Comparison of ENCODE assay signal across 20 cellular contexts in genomic region chr19:45114116-45114515, GRCh38. TPM values are rescaled to one million over a fixed set of nuclear protein-coding genes. Genes with fewer than 3 reads are reported as not detected.
DNase-seq lines count a peak whose midpoint lies in the region; ATAC-seq and TF ChIP-seq lines count a peak whose summit lies in the region.
"Had no signal": no experiment of that assay in that cellular context is flagged by ENCODE, and none has a peak within 500 bp of the region (broad histone marks: within the 10 kb centered on the region; RNA-seq: fewer than 3 reads in every experiment).

No MANE protein-coding gene starts in this region.

- TF ChIP-seq POLR2A in right lobe of liver (IDR thresholded peaks at IDR 0.05) = no peak

- no peaks in the 10 kb centered on the region for H3K9me3 Mint-ChIP-seq in mesothelial cell of epicardium
- H3K9me3 Mint-ChIP-seq: activated naive CD8-positive, alpha-beta T cell treated with anti-CD3 and anti-CD28 coated beads, Interleukin-2, amount 50 U/mL, for 24 hours; activated T-helper 2 cell treated with anti-CD3 and anti-CD28 coated beads, Interferon-gamma antibody, Interleukin-2, Interleukin-4, amounts not matched to agents 10 μg/mL and 5 μg/mL and 100 μg/mL, durations not matched to agents 14 hours and 24 hours and 36 hours had no signal

- H3K4me3 Mint-ChIP-seq in mesothelial cell of epicardium = no peak overlapping the region
- H3K4me3 Mint-ChIP-seq: activated CD8-positive, alpha-beta memory T cell treated with anti-CD3 and anti-CD28 coated beads, Interleukin-2, amount 10 ng/mL, durations not matched to agents 7 days and 5 days; activated naive CD8-positive, alpha-beta T cell treated with anti-CD3 and anti-CD28 coated beads, Interleukin-2, amount 50 U/mL, for 24 hours had no signal

- H3K4me3 ChIP-seq in heart right ventricle (no peak overlapping the region), right lobe of liver (no peak overlapping the region)
- H3K4me3 ChIP-seq in effector memory CD4-positive, alpha-beta T cell (ENCODE audit: insufficient read depth, low read depth, low read length, poor library complexity, severe bottlenecking) = no peak overlapping the region
- H3K4me3 ChIP-seq: right atrium auricular region, upper lobe of right lung had no signal

- peaks cover 33% of the 10 kb centered on the region for H3K4me1 Mint-ChIP-seq in mesothelial cell of epicardium

- WGBS in heart right ventricle, 2 donors = 75 to 86% methylated on average over 4 of the region's 4 CpGs
- no CpG with 5 or more reads among the region's 4 CpGs for whole genome bisulfite sequencing in right lobe of liver (ENCODE audit: insufficient coverage, low coverage, low lambda C conversion rate, missing lambda C conversion rate)

- H3K27ac Mint-ChIP-seq in mesothelial cell of epicardium = peak overlapping the region; percentile 87
- H3K27ac Mint-ChIP-seq: activated CD8-positive, alpha-beta memory T cell treated with anti-CD3 and anti-CD28 coated beads, Interleukin-2, amount 10 ng/mL, durations not matched to agents 7 days and 5 days; activated naive CD8-positive, alpha-beta T cell treated with anti-CD3 and anti-CD28 coated beads, Interleukin-2, amount 50 U/mL, for 24 hours; activated T-helper 2 cell treated with anti-CD3 and anti-CD28 coated beads, Interferon-gamma antibody, Interleukin-2, Interleukin-4, amounts not matched to agents 10 μg/mL and 5 μg/mL and 100 μg/mL, durations not matched to agents 14 hours and 24 hours and 36 hours had no signal

- H3K9me3 ChIP-seq in heart right ventricle (no peaks in the 10 kb centered on the region), right lobe of liver (no peaks in the 10 kb centered on the region)
- no peaks in the 10 kb centered on the region for H3K9me3 ChIP-seq in effector memory CD4-positive, alpha-beta T cell (ENCODE audit: control insufficient read depth, low read length)
- H3K9me3 ChIP-seq: right atrium auricular region, upper lobe of right lung had no signal

- no peak for ATAC-seq in Right ventricle myocardium inferior
- no peak for ATAC-seq in heart right ventricle
- ATAC-seq in right lobe of liver = no peak
- ATAC-seq: activated CD4-positive, CD25-positive, alpha-beta regulatory T cell treated with anti-CD3 and anti-CD28 coated beads, Interleukin-2, amount 50 U/mL, for 24 hours; activated CD8-positive, alpha-beta memory T cell treated with anti-CD3 and anti-CD28 coated beads, Interleukin-2, amount 10 ng/mL, durations not matched to agents 7 days and 5 days; activated naive CD8-positive, alpha-beta T cell treated with anti-CD3 and anti-CD28 coated beads, Interleukin-2, amount 50 U/mL, for 24 hours; left cardiac atrium; stimulated activated naive CD8-positive, alpha-beta T cell treated with anti-CD3 and anti-CD28 coated beads, Interleukin-15, Interleukin-2, amounts not matched to agents 100 U/mL and 50 U/mL, for 24 hours had no signal

- intact Hi-C loops in Right ventricle myocardium inferior (cut with DNase I) (no loop called here), heart right ventricle (cut with DNase I) (no loop called here), right lobe of liver (cut with DNase I) (no loop called here)

- no peak for TF ChIP-seq CTCF in heart right ventricle (IDR thresholded peaks at IDR 0.05)
- no peak for TF ChIP-seq CTCF in mesothelial cell of epicardium (IDR thresholded peaks at IDR 0.05; ENCODE audit: unreplicated experiment)
- TF ChIP-seq CTCF in right lobe of liver (IDR thresholded peaks at IDR 0.05) = no peak

- no peaks in the 10 kb centered on the region for H3K36me3 Mint-ChIP-seq in mesothelial cell of epicardium
- H3K36me3 Mint-ChIP-seq: activated CD8-positive, alpha-beta memory T cell treated with anti-CD3 and anti-CD28 coated beads, Interleukin-2, amount 10 ng/mL, durations not matched to agents 7 days and 5 days had no signal

- DNase-seq in Right ventricle myocardium inferior (ENCODE audit: missing footprints) = peak; percentile 17
- no peak for DNase-seq in heart right ventricle
- peak; percentile 31 for DNase-seq in NCI-H345 treated with DMSO at 0.1 percent for 48 hours (lab: John Stamatoyannopoulos, UW; ENCODE audit: unreplicated experiment)
- no peak for DNase-seq in mesothelial cell of epicardium (ENCODE audit: low spot score in 2 of 2, unreplicated experiment in 2 of 2)
- DNase-seq in right lobe of liver = no peak
- no peak for DNase-seq in NK-92 (lab: John Stamatoyannopoulos, UW; ENCODE audit: unreplicated experiment)
- no peak for DNase-seq in iPS-NIHi11 (ENCODE audit: low spot score)
- no peak for DNase-seq in effector memory CD4-positive, alpha-beta T cell
- DNase-seq: activated CD8-positive, alpha-beta memory T cell treated with anti-CD3 and anti-CD28 coated beads, Interleukin-2, amount 10 ng/mL, durations not matched to agents 7 days and 5 days; activated naive CD8-positive, alpha-beta T cell treated with anti-CD3 and anti-CD28 coated beads, Interleukin-2, amount 50 U/mL, for 24 hours; foreskin melanocyte; GDM1; left cardiac atrium; NCI-H1694; stimulated activated naive CD8-positive, alpha-beta T cell treated with anti-CD3 and anti-CD28 coated beads, Interleukin-15, Interleukin-2, amounts not matched to agents 100 U/mL and 50 U/mL, for 24 hours; upper lobe of right lung had no signal

- H3K27me3 Mint-ChIP-seq in mesothelial cell of epicardium (ENCODE audit: low read depth) = no peaks in the 10 kb centered on the region
- H3K27me3 Mint-ChIP-seq: activated CD8-positive, alpha-beta memory T cell treated with anti-CD3 and anti-CD28 coated beads, Interleukin-2, amount 10 ng/mL, durations not matched to agents 7 days and 5 days; activated naive CD8-positive, alpha-beta T cell treated with anti-CD3 and anti-CD28 coated beads, Interleukin-2, amount 50 U/mL, for 24 hours had no signal

- H3K27ac ChIP-seq in heart right ventricle = no peak overlapping the region
- H3K27ac ChIP-seq in right lobe of liver = no peak overlapping the region
- no peak overlapping the region for H3K27ac ChIP-seq in effector memory CD4-positive, alpha-beta T cell (ENCODE audit: insufficient read depth, low read length, poor library complexity, severe bottlenecking)
- H3K27ac ChIP-seq: KMS-11, right atrium auricular region, upper lobe of right lung had no signal

- H3K27me3 ChIP-seq in heart right ventricle (no peaks in the 10 kb centered on the region), right lobe of liver (no peaks in the 10 kb centered on the region)
- H3K27me3 ChIP-seq in effector memory CD4-positive, alpha-beta T cell (replicated peaks; ENCODE audit: control insufficient read depth, insufficient read depth, low read length, poor library complexity, severe bottlenecking) = no peaks in the 10 kb centered on the region
- H3K27me3 ChIP-seq: right atrium auricular region, upper lobe of right lung had no signal

- H3K36me3 ChIP-seq in heart right ventricle (peaks cover 0 to 3% (median 0%) of the 10 kb centered on the region in 9 donors), right lobe of liver (no peaks in the 10 kb centered on the region)
- H3K36me3 ChIP-seq in effector memory CD4-positive, alpha-beta T cell (ENCODE audit: control insufficient read depth, insufficient read depth, low read length) = no peaks in the 10 kb centered on the region
- H3K36me3 ChIP-seq: right atrium auricular region, upper lobe of right lung had no signal

- H3K4me1 ChIP-seq in heart right ventricle = peaks cover 0 to 48% (median 18%) of the 10 kb centered on the region in 9 donors
- H3K4me1 ChIP-seq in right lobe of liver = peaks cover 0 to 12% (median 5%) of the 10 kb centered on the region in 4 donors
- peaks cover 16% of the 10 kb centered on the region for H3K4me1 ChIP-seq in effector memory CD4-positive, alpha-beta T cell (ENCODE audit: control insufficient read depth, insufficient read depth, low read length, poor library complexity, severe bottlenecking)

RNA-seq across cellular contexts. Expression of gene PPP1R37, which starts 21.1 kb away (rescaled TPM):
- total RNA-seq in Right ventricle myocardium inferior (15.1 TPM), heart right ventricle (10 to 100 TPM; 12.5 to 19.2 (median 15.8) TPM), mesothelial cell of epicardium (36.2 to 40.7 TPM (median 38.9 TPM) in 3 replicates), right lobe of liver (10 to 100 TPM; 10.1 to 14.3 (median 11.0) TPM)
- polyA plus RNA-seq in heart right ventricle = 10 to 100 TPM; 20.9 to 38.3 TPM

RNA-seq across cellular contexts. Expression of gene GEMIN7, which starts 35.1 kb away (rescaled TPM):
- total RNA-seq in Right ventricle myocardium inferior (15.5 TPM), heart right ventricle (10 to 100 TPM; 10.7 to 23.5 (median 13.0) TPM), mesothelial cell of epicardium (24.2 to 27.5 TPM (median 24.4 TPM) in 3 replicates), right lobe of liver (10 to 100 TPM; 10.9 to 27.5 (median 14.0) TPM)
- 10 to 100 TPM; 25.9 to 38.2 TPM for polyA plus RNA-seq in heart right ventricle

RNA-seq across cellular contexts. Expression of gene ZNF296, which starts 37.8 kb away (rescaled TPM):
- total RNA-seq in Right ventricle myocardium inferior (0.19 TPM), heart right ventricle (under 1 TPM in 5 of 10 donors, not detected in 5; 0.15 to 0.29 (median 0.21) TPM), mesothelial cell of epicardium (0.99 to 1.1 TPM (median 1.1 TPM) in 3 replicates), right lobe of liver (under 1 TPM in 5 of 6 experiments, not detected in 1; 0.16 to 0.47 (median 0.35) TPM)
- polyA plus RNA-seq in heart right ventricle = under 1 TPM; 0.22 to 0.95 TPM

RNA-seq across cellular contexts. Expression of gene NKPD1, which starts 46.7 kb away (rescaled TPM):
- total RNA-seq in Right ventricle myocardium inferior = not detected
- under 1 TPM in 3 of 10 donors, not detected in 7; 0.06 to 0.09 (median 0.07) TPM for total RNA-seq in heart right ventricle
- polyA plus RNA-seq in heart right ventricle = under 1 TPM; 0.06 to 0.07 TPM
- 0.54 to 1.1 TPM (median 0.71 TPM) in 3 replicates for total RNA-seq in mesothelial cell of epicardium
- total RNA-seq in right lobe of liver = under 1 TPM in 1 of 6 experiments, not detected in 5; 0.06 TPM
- total RNA-seq: upper lobe of right lung had no signal

Comparison
In these comparisons a context has a peak if more than half of its experiments do, and no peak if none do; other contexts are left out.
1. DNase-seq: peak in Right ventricle myocardium inferior (single experiment) and NCI-H345 treated with DMSO at 0.1 percent for 48 hours (single experiment); none in heart right ventricle (0 of 2), mesothelial cell of epicardium (0 of 2), right lobe of liver (0 of 3), NK-92 (single experiment), iPS-NIHi11 (single experiment) and effector memory CD4-positive, alpha-beta T cell (0 of 3).